ENCODE assay signal across 1 cellular context in genomic region chr1:181485276-181486097, GRCh38.
TF ChIP-seq lines count a peak whose summit lies in the region.

No MANE protein-coding gene starts in this region.

TF ChIP-seq in GM12878, 131 proteins besides CTCF, POLR2A, EP300 and RAD21 (continued from another document and continues in another):
- TF ChIP-seq ZNF217 (IDR thresholded peaks at IDR 0.05) (no peak), ZNF24 (IDR thresholded peaks at IDR 0.05) (0 out of 2 replicates have a peak, but pooled peaks have one; percentile 35), MYC (IDR thresholded peaks at IDR 0.05; ENCODE audit: insufficient read depth, insufficient read length, insufficient replicate concordance, low read length, severe bottlenecking) (no peak), MTA2 (IDR thresholded peaks at IDR 0.05; ENCODE audit: low read depth) (0 out of 2 replicates have a peak, but pooled peaks have one; percentile 39), HDAC2 (IDR thresholded peaks at IDR 0.05) (no peak), CBX5 (IDR thresholded peaks at IDR 0.05; ENCODE audit: low read depth) (no peak), NR2F1 (conservative IDR thresholded peaks at IDR 0.05) (0 out of 2 replicates have a peak, but pooled peaks have one; percentile 26), NRF1 (conservative IDR thresholded peaks at IDR 0.05; ENCODE audit: low read depth, low read length) (no peak), NKRF (conservative IDR thresholded peaks at IDR 0.05) (peak; percentile 92), CBFB (IDR thresholded peaks at IDR 0.05; ENCODE audit: low read depth) (no peak), POLR2AphosphoS2 (IDR thresholded peaks at IDR 0.05; ENCODE audit: low read depth, low read length) (no peak), E2F4 (IDR thresholded peaks at IDR 0.05; ENCODE audit: low read depth, low read length) (no peak), TCF7 (IDR thresholded peaks at IDR 0.05; ENCODE audit: borderline replicate concordance) (no peak), ASH2L (IDR thresholded peaks at IDR 0.05; ENCODE audit: borderline replicate concordance, low read depth) (no peak), ATF7 (IDR thresholded peaks at IDR 0.05; ENCODE audit: low read depth) (no peak), TARDBP (IDR thresholded peaks at IDR 0.05; ENCODE audit: borderline replicate concordance) (no peak), RCOR1 (conservative IDR thresholded peaks at IDR 0.05; ENCODE audit: low read depth, low read length) (no peak), YY1 (IDR thresholded peaks at IDR 0.05; ENCODE audit: low read depth, low read length) (0 out of 2 replicates have a peak, but pooled peaks have one; percentile 31), PAX8 (IDR thresholded peaks at IDR 0.05) (no peak), CHD2 (IDR thresholded peaks at IDR 0.05; ENCODE audit: borderline replicate concordance, low read depth, low read length) (peak; percentile 64; the same call in 1 of the 2 replicates), SKIL (IDR thresholded peaks at IDR 0.05; ENCODE audit: low read depth, poor library complexity, severe bottlenecking) (peak; percentile 14), RFX5 (IDR thresholded peaks at IDR 0.05; ENCODE audit: low read depth, low read length) (no peak), GABPA (IDR thresholded peaks at IDR 0.05; ENCODE audit: low read depth) (no peak), FOS (IDR thresholded peaks at IDR 0.05; ENCODE audit: borderline replicate concordance, extremely low read depth, insufficient read length) (no peak), ZNF384 (IDR thresholded peaks at IDR 0.05; ENCODE audit: borderline replicate concordance, low read depth, low read length) (peak; percentile 54; the same call in 1 of the 2 replicates), CREB1 (IDR thresholded peaks at IDR 0.05; ENCODE audit: low read depth) (no peak), ZNF274 (IDR thresholded peaks at IDR 0.05; ENCODE audit: insufficient read depth, insufficient read length) (no peak), GATAD2B (conservative IDR thresholded peaks at IDR 0.05; ENCODE audit: low read depth) (peak; percentile 63; the same call in 1 of the 2 replicates), RELA (IDR thresholded peaks at IDR 0.05; ENCODE audit: borderline replicate concordance, partially characterized antibody) (no peak), RELB (IDR thresholded peaks at IDR 0.05; ENCODE audit: low read depth) (peak; percentile 53; the same call in 1 of the 2 replicates), FOXK2 (IDR thresholded peaks at IDR 0.05) (no peak), LARP7 (IDR thresholded peaks at IDR 0.05) (no peak), RB1 (IDR thresholded peaks at IDR 0.05; ENCODE audit: borderline replicate concordance) (no peak; the same call in 1 of the 2 replicates), SUPT20H (IDR thresholded peaks at IDR 0.05; ENCODE audit: borderline replicate concordance, control insufficient read depth, low read depth, low read length) (no peak), RBBP5 (conservative IDR thresholded peaks at IDR 0.05) (no peak), JUND (IDR thresholded peaks at IDR 0.05; ENCODE audit: low read depth, low read length) (no peak), PML (IDR thresholded peaks at IDR 0.05; ENCODE audit: low read length) (no peak; the same call in 1 of the 2 replicates), POLR2AphosphoS5 (IDR thresholded peaks at IDR 0.05; ENCODE audit: low read length) (0 out of 2 replicates have a peak, but pooled peaks have one; percentile 22), SIN3A (IDR thresholded peaks at IDR 0.05; ENCODE audit: low read depth, low read length) (peak; percentile 95; the same call in 1 of the 2 replicates), HDGF (IDR thresholded peaks at IDR 0.05) (no peak), KDM1A (IDR thresholded peaks at IDR 0.05; ENCODE audit: borderline replicate concordance) (no peak), IRF4 (IDR thresholded peaks at IDR 0.05; ENCODE audit: low read depth, low read length) (no peak), NFYA (IDR thresholded peaks at IDR 0.05; ENCODE audit: borderline replicate concordance, low read depth, low read length) (no peak), MEF2B (IDR thresholded peaks at IDR 0.05; ENCODE audit: partially characterized antibody, poor library complexity, severe bottlenecking) (peak; percentile 70), IKZF2 (IDR thresholded peaks at IDR 0.05) (peak; percentile 27 to 57; a peak in 3 of 4 replicates)
- TF ChIP-seq, protein P1, sequence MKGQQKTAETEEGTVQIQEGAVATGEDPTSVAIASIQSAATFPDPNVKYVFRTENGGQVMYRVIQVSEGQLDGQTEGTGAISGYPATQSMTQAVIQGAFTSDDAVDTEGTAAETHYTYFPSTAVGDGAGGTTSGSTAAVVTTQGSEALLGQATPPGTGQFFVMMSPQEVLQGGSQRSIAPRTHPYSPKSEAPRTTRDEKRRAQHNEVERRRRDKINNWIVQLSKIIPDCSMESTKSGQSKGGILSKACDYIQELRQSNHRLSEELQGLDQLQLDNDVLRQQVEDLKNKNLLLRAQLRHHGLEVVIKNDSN (IDR thresholded peaks at IDR 0.05; ENCODE audit: borderline replicate concordance, extremely low read length, insufficient read depth, low read depth, low read length) = peak; percentile 60
- TF ChIP-seq, protein P2, sequence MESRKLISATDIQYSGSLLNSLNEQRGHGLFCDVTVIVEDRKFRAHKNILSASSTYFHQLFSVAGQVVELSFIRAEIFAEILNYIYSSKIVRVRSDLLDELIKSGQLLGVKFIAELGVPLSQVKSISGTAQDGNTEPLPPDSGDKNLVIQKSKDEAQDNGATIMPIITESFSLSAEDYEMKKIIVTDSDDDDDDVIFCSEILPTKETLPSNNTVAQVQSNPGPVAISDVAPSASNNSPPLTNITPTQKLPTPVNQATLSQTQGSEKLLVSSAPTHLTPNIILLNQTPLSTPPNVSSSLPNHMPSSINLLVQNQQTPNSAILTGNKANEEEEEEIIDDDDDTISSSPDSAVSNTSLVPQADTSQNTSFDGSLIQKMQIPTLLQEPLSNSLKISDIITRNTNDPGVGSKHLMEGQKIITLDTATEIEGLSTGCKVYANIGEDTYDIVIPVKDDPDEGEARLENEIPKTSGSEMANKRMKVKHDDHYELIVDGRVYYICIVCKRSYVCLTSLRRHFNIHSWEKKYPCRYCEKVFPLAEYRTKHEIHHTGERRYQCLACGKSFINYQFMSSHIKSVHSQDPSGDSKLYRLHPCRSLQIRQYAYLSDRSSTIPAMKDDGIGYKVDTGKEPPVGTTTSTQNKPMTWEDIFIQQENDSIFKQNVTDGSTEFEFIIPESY (IDR thresholded peaks at IDR 0.05) = no peak
- TF ChIP-seq, protein P3, sequence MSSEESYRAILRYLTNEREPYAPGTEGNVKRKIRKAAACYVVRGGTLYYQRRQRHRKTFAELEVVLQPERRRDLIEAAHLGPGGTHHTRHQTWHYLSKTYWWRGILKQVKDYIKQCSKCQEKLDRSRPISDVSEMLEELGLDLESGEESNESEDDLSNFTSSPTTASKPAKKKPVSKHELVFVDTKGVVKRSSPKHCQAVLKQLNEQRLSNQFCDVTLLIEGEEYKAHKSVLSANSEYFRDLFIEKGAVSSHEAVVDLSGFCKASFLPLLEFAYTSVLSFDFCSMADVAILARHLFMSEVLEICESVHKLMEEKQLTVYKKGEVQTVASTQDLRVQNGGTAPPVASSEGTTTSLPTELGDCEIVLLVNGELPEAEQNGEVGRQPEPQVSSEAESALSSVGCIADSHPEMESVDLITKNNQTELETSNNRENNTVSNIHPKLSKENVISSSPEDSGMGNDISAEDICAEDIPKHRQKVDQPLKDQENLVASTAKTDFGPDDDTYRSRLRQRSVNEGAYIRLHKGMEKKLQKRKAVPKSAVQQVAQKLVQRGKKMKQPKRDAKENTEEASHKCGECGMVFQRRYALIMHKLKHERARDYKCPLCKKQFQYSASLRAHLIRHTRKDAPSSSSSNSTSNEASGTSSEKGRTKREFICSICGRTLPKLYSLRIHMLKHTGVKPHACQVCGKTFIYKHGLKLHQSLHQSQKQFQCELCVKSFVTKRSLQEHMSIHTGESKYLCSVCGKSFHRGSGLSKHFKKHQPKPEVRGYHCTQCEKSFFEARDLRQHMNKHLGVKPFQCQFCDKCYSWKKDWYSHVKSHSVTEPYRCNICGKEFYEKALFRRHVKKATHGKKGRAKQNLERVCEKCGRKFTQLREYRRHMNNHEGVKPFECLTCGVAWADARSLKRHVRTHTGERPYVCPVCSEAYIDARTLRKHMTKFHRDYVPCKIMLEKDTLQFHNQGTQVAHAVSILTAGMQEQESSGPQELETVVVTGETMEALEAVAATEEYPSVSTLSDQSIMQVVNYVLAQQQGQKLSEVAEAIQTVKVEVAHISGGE (CRISPR knock-in tag; IDR thresholded peaks at IDR 0.05) = no peak
- TF ChIP-seq, protein P4, sequence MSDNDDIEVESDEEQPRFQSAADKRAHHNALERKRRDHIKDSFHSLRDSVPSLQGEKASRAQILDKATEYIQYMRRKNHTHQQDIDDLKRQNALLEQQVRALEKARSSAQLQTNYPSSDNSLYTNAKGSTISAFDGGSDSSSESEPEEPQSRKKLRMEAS (IDR thresholded peaks at IDR 0.05; ENCODE audit: low read depth, low read length) = peak; percentile 80; the same call in 1 of the 2 replicates
- TF ChIP-seq, protein P5, sequence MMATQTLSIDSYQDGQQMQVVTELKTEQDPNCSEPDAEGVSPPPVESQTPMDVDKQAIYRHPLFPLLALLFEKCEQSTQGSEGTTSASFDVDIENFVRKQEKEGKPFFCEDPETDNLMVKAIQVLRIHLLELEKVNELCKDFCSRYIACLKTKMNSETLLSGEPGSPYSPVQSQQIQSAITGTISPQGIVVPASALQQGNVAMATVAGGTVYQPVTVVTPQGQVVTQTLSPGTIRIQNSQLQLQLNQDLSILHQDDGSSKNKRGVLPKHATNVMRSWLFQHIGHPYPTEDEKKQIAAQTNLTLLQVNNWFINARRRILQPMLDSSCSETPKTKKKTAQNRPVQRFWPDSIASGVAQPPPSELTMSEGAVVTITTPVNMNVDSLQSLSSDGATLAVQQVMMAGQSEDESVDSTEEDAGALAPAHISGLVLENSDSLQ (IDR thresholded peaks at IDR 0.05) = peak; percentile 49; the same call in 1 of the 2 replicates
- TF ChIP-seq, protein P6, sequence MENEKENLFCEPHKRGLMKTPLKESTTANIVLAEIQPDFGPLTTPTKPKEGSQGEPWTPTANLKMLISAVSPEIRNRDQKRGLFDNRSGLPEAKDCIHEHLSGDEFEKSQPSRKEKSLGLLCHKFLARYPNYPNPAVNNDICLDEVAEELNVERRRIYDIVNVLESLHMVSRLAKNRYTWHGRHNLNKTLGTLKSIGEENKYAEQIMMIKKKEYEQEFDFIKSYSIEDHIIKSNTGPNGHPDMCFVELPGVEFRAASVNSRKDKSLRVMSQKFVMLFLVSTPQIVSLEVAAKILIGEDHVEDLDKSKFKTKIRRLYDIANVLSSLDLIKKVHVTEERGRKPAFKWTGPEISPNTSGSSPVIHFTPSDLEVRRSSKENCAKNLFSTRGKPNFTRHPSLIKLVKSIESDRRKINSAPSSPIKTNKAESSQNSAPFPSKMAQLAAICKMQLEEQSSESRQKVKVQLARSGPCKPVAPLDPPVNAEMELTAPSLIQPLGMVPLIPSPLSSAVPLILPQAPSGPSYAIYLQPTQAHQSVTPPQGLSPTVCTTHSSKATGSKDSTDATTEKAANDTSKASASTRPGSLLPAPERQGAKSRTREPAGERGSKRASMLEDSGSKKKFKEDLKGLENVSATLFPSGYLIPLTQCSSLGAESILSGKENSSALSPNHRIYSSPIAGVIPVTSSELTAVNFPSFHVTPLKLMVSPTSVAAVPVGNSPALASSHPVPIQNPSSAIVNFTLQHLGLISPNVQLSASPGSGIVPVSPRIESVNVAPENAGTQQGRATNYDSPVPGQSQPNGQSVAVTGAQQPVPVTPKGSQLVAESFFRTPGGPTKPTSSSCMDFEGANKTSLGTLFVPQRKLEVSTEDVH (IDR thresholded peaks at IDR 0.05; ENCODE audit: low read depth, partially characterized antibody) = no peak
